Comparison of ENCODE assay signal across 1 cellular context in genomic region chr4:80171656-80172055, GRCh38.
TF ChIP-seq lines count a peak whose summit lies in the region.

No MANE protein-coding gene starts in this region.

TF ChIP-seq in GM23338, 12 proteins besides CTCF, POLR2A, EP300 and RAD21 (continued from another document):
- TF ChIP-seq ZNF462 (CRISPR knock-in tag; IDR thresholded peaks at IDR 0.05): no peak
- no peak for TF ChIP-seq REST (IDR thresholded peaks at IDR 0.05; ENCODE audit: unreplicated experiment)
- no peak for TF ChIP-seq NANOG (IDR thresholded peaks at IDR 0.05; ENCODE audit: borderline replicate concordance)
- TF ChIP-seq POLR2AphosphoS5 (IDR thresholded peaks at IDR 0.05; ENCODE audit: low read depth): no peak
- no peak for TF ChIP-seq EZH2 (IDR thresholded peaks at IDR 0.05; ENCODE audit: low read depth, unreplicated experiment)
- no peak for TF ChIP-seq JUNB (IDR thresholded peaks at IDR 0.05; ENCODE audit: unreplicated experiment)
- no peak for TF ChIP-seq STAT1 (IDR thresholded peaks at IDR 0.05; ENCODE audit: unreplicated experiment)
TF ChIP-seq in GM23338: peak in this region for 0.
